In genomic region chr1:177432897-177433296, GRCh38 we compare ENCODE assay signal across 16 cellular contexts.
A peak's percentile ranks its signal among the peaks of the same experiment; 100 is the strongest.
DNase-seq lines count a peak whose midpoint lies in the region; ATAC-seq and TF ChIP-seq lines count a peak whose summit lies in the region.
"Had no signal": no experiment of that assay in that cellular context is flagged by ENCODE, and none has a peak within 500 bp of the region (broad histone marks: within the 10 kb centered on the region; RNA-seq: fewer than 3 reads in every experiment).

No MANE protein-coding gene starts in this region.

- no peaks in the 10 kb centered on the region for H3F3A ChIP-seq in Loucy (ENCODE audit: low read depth)

- no peaks in the 10 kb centered on the region for H3K36me3 Mint-ChIP-seq in MCF 10A (ENCODE audit: insufficient read depth, unreplicated experiment)
- no peaks in the 10 kb centered on the region for H3K36me3 Mint-ChIP-seq in endothelial cell (ENCODE audit: low read depth, unreplicated experiment)
- H3K36me3 Mint-ChIP-seq in activated CD4-positive, alpha-beta T cell treated with anti-CD3 and anti-CD28 coated beads, Interleukin-2, amount 10 ng/mL, durations not matched to agents 7 days and 5 days (ENCODE audit: low read depth), result no peaks in the 10 kb centered on the region
- H3K36me3 Mint-ChIP-seq: activated naive CD8-positive, alpha-beta T cell treated with anti-CD3 and anti-CD28 coated beads for 36 hours had no signal

- no peak for TF ChIP-seq POLR2A in breast epithelium (IDR thresholded peaks at IDR 0.05)

- H3K27me3 Mint-ChIP-seq in MCF 10A (ENCODE audit: insufficient read depth, unreplicated experiment) (peaks cover 28% of the 10 kb centered on the region), endothelial cell (ENCODE audit: unreplicated experiment) (peaks cover 3% of the 10 kb centered on the region)
- no peaks in the 10 kb centered on the region for H3K27me3 Mint-ChIP-seq in activated CD4-positive, alpha-beta T cell treated with anti-CD3 and anti-CD28 coated beads, Interleukin-2, amount 10 ng/mL, durations not matched to agents 7 days and 5 days
- H3K27me3 Mint-ChIP-seq: activated naive CD8-positive, alpha-beta T cell treated with anti-CD3 and anti-CD28 coated beads for 36 hours had no signal

- H3K4me2 ChIP-seq in Loucy (ENCODE audit: low read depth, low read length, poor library complexity, severe bottlenecking), result no peak overlapping the region
- H3K4me2 ChIP-seq: BLaER1 had no signal

- H3K4me1 ChIP-seq in breast epithelium (no peaks in the 10 kb centered on the region), Loucy (ENCODE audit: insufficient read depth, low read length, poor library complexity, severe bottlenecking) (no peaks in the 10 kb centered on the region)
- H3K4me1 ChIP-seq: BLaER1, heart left ventricle had no signal

- no peaks in the 10 kb centered on the region for H3K9me3 ChIP-seq in breast epithelium
- no peaks in the 10 kb centered on the region for H3K9me3 ChIP-seq in Loucy (ENCODE audit: insufficient read depth, low read depth, low read length)
- H3K9me3 ChIP-seq: BLaER1, heart left ventricle had no signal

- H3K79me2 ChIP-seq in Loucy (ENCODE audit: insufficient read depth, low read length), result no peaks in the 10 kb centered on the region

- H4K20me1 ChIP-seq in Loucy (ENCODE audit: insufficient read depth, low read length, poor library complexity, severe bottlenecking), result no peaks in the 10 kb centered on the region
- H4K20me1 ChIP-seq: BLaER1 had no signal

- H3K4me3 ChIP-seq in breast epithelium, result no peak overlapping the region
- H3K4me3 ChIP-seq in Loucy (ENCODE audit: low read length, poor library complexity, severe bottlenecking), result no peak overlapping the region
- H3K4me3 ChIP-seq: BLaER1, heart left ventricle, lung had no signal

- H3K9me2 ChIP-seq in Loucy (replicated peaks; ENCODE audit: low read depth, low read length), result no peaks in the 10 kb centered on the region

- H3K27ac ChIP-seq in breast epithelium, result no peak overlapping the region
- H3K27ac ChIP-seq: BLaER1, heart left ventricle, HL-60 had no signal

- H3K27ac Mint-ChIP-seq in MCF 10A (ENCODE audit: low read depth, unreplicated experiment), result no peak overlapping the region
- H3K27ac Mint-ChIP-seq in endothelial cell (ENCODE audit: unreplicated experiment), result no peak overlapping the region
- H3K27ac Mint-ChIP-seq in activated CD4-positive, alpha-beta T cell treated with anti-CD3 and anti-CD28 coated beads, Interleukin-2, amount 10 ng/mL, durations not matched to agents 7 days and 5 days, result no peak overlapping the region
- H3K27ac Mint-ChIP-seq: activated naive CD8-positive, alpha-beta T cell treated with anti-CD3 and anti-CD28 coated beads for 36 hours had no signal

- ATAC-seq in GM18909 (IDR thresholded peaks at IDR 0.05; ENCODE audit: poor library complexity, unreplicated experiment), result no peak
- ATAC-seq: heart left ventricle had no signal

- H3K4me3 Mint-ChIP-seq in MCF 10A (ENCODE audit: unreplicated experiment), result no peak overlapping the region
- no peak overlapping the region for H3K4me3 Mint-ChIP-seq in endothelial cell (ENCODE audit: unreplicated experiment)
- no peak overlapping the region for H3K4me3 Mint-ChIP-seq in activated CD4-positive, alpha-beta T cell treated with anti-CD3 and anti-CD28 coated beads, Interleukin-2, amount 10 ng/mL, durations not matched to agents 7 days and 5 days
- H3K4me3 Mint-ChIP-seq: activated naive CD8-positive, alpha-beta T cell treated with anti-CD3 and anti-CD28 coated beads for 36 hours had no signal

- H3K36me3 ChIP-seq in breast epithelium (no peaks in the 10 kb centered on the region), Loucy (ENCODE audit: insufficient read depth, low read length) (no peaks in the 10 kb centered on the region)
- H3K36me3 ChIP-seq: BLaER1, heart left ventricle had no signal

- H3K9me3 Mint-ChIP-seq in MCF 10A (ENCODE audit: unreplicated experiment) (no peaks in the 10 kb centered on the region), endothelial cell (ENCODE audit: unreplicated experiment) (no peaks in the 10 kb centered on the region)
- no peaks in the 10 kb centered on the region for H3K9me3 Mint-ChIP-seq in activated CD4-positive, alpha-beta T cell treated with anti-CD3 and anti-CD28 coated beads, Interleukin-2, amount 10 ng/mL, durations not matched to agents 7 days and 5 days
- H3K9me3 Mint-ChIP-seq: activated naive CD8-positive, alpha-beta T cell treated with anti-CD3 and anti-CD28 coated beads for 36 hours had no signal

- peak; percentile 19 for TF ChIP-seq CTCF in MCF 10A (IDR thresholded peaks at IDR 0.05; ENCODE audit: unreplicated experiment)
- TF ChIP-seq CTCF in breast epithelium (IDR thresholded peaks at IDR 0.05), result no peak
- peak; percentile 19; the same call in 1 of the 2 replicates for TF ChIP-seq CTCF in Loucy (conservative IDR thresholded peaks at IDR 0.05; ENCODE audit: low read length)
- TF ChIP-seq CTCF in endothelial cell (IDR thresholded peaks at IDR 0.05; ENCODE audit: unreplicated experiment), result peak; percentile 68

- no peaks in the 10 kb centered on the region for H3K4me1 Mint-ChIP-seq in MCF 10A (ENCODE audit: insufficient read depth, unreplicated experiment)
- H3K4me1 Mint-ChIP-seq in endothelial cell (ENCODE audit: unreplicated experiment), result no peaks in the 10 kb centered on the region
- H3K4me1 Mint-ChIP-seq in activated CD4-positive, alpha-beta T cell treated with anti-CD3 and anti-CD28 coated beads, Interleukin-2, amount 10 ng/mL, durations not matched to agents 7 days and 5 days, result no peaks in the 10 kb centered on the region
- H3K4me1 Mint-ChIP-seq: activated naive CD8-positive, alpha-beta T cell treated with anti-CD3 and anti-CD28 coated beads for 36 hours had no signal

- CTCF ChIA-PET in MCF 10A (lab: Yijun Ruan, JAX), result interaction anchor here (0.6 to 1.6 kb wide), 7 partner anchors 11 to 566 kb away, joined by 3 to 6 read pairs (median 4); no protein-coding TSS in a partner anchor
- CTCF ChIA-PET in activated CD4-positive, alpha-beta T cell treated with anti-CD3 and anti-CD28 coated beads, Interleukin-2, amount 10 ng/mL, durations not matched to agents 7 days and 5 days (lab: Charles Lee), result no interaction called here

- POLR2A ChIA-PET in MCF 10A (lab: Yijun Ruan, JAX), result no interaction called here
- POLR2A ChIA-PET in activated CD4-positive, alpha-beta T cell treated with anti-CD3 and anti-CD28 coated beads, Interleukin-2, amount 10 ng/mL, durations not matched to agents 7 days and 5 days (lab: Charles Lee), result no interaction called here

- BruUV-seq in MCF 10A (replicated peaks; lab: Mats Ljungman, UMichigan), result no TSS peak

- intact Hi-C loops in MCF 10A (cut with micrococcal nuclease), result no loop called here
- intact Hi-C loops in breast epithelium (cut with DNase I; ENCODE audit: low total_unique reads), result no loop called here

- H2AFZ ChIP-seq in Loucy (ENCODE audit: low read length), result no peak overlapping the region

- H3K27me3 ChIP-seq in breast epithelium (no peaks in the 10 kb centered on the region), Loucy (ENCODE audit: insufficient read depth, low read length, poor library complexity, severe bottlenecking) (no peaks in the 10 kb centered on the region)
- H3K27me3 ChIP-seq: BLaER1 had no signal

- DNase-seq in MCF 10A (ENCODE audit: unreplicated experiment) (peak; percentile 28), breast epithelium (ENCODE audit: low spot score in 2 of 2) (no peak), endothelial cell (ENCODE audit: low spot score) (no peak), inferior parietal cortex (ENCODE audit: extremely low spot score) (no peak), DMS153 treated with DMSO at 0.1 percent for 48 hours (lab: John Stamatoyannopoulos, UW; ENCODE audit: unreplicated experiment) (no peak)
- DNase-seq in activated CD4-positive, alpha-beta T cell treated with anti-CD3 and anti-CD28 coated beads, Interleukin-2, amount 10 ng/mL, durations not matched to agents 7 days and 5 days, result no peak
- DNase-seq: activated naive CD8-positive, alpha-beta T cell treated with anti-CD3 and anti-CD28 coated beads for 36 hours; heart left ventricle; NCI-H1436; NK-92 treated with Interleukin-12 subunit alpha and Interleukin-12 subunit beta, amount 100 ng/mL, for 24 hours; stimulated activated CD4-positive, alpha-beta T cell treated with anti-CD3 and anti-CD28 coated beads, Interleukin-4, amount 100 ng/mL, for 24 hours had no signal

- no peak overlapping the region for H3K9ac ChIP-seq in Loucy (ENCODE audit: low read depth, low read length, poor library complexity, severe bottlenecking)
- H3K9ac ChIP-seq: BLaER1 had no signal

Comparison
In these comparisons a context has a peak if more than half of its experiments do, and no peak if none do; other contexts are left out.
1. CTCF ChIP-seq: peak in MCF 10A (single experiment), Loucy (single experiment) and endothelial cell (single experiment); none in breast epithelium (0 of 3).